Comparison of ENCODE assay signal across 8 cellular contexts in the genomic region with DNA sequence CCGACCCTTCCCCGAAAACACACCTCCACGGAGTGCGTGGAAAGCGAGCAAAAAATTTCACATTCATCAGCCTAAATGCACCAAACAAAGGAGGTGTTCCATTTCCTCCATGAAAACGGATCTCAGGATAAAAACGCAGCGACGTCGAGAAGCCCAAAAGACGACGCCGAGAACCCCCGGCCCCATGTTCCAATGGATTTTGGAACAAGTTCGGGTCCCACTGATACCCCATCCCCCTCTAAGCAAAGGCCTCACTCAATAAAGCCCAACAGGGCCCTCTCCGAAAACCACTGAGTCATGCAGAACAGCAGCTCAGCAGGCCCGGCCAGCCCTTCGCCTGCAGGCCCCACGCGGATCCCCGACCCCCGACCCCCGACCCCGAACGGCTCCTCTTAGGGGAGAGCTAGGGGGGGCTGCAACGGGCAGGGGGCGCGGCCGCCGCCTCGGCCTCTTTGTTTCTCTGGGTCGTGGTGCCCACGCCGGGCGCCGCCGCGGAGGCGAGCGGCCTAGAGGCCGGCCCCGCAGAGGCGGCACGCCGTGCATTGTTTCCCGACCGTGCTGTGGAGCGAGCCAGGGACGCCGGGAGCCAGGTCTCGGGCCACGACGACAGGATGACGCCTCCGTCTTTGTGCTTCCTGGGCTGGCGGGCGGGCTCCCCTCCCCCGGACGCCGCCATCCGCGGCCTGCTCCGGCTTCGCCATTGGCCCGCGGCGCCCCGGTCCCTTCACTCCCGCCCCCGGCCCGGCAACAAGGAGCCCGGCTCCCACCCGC. TPM values are rescaled to one million over a fixed set of nuclear protein-coding genes. Genes with fewer than 3 reads are reported as not detected.
A peak's percentile ranks its signal among the peaks of the same experiment; 100 is the strongest.
DNase-seq lines count a peak whose midpoint lies in the region; ATAC-seq and TF ChIP-seq lines count a peak whose summit lies in the region.

No MANE protein-coding gene starts in this region.

- H2AFZ ChIP-seq in DND-41 (ENCODE audit: low read depth, low read length): peak overlapping the region; percentile 72
- H2AFZ ChIP-seq in hepatocyte: no peak overlapping the region

- peak overlapping the region; percentile 88 for H3K27ac Mint-ChIP-seq in T-helper 1 cell treated with Interleukin-12 subunit alpha and Interleukin-12 subunit beta and Interleukin-4 antibody, amounts not matched to agents 30 μg/mL and 1 μg/mL, for 36 hours

- no peaks in the 10 kb centered on the region for H3K9me3 Mint-ChIP-seq in T-helper 1 cell treated with Interleukin-12 subunit alpha and Interleukin-12 subunit beta and Interleukin-4 antibody, amounts not matched to agents 30 μg/mL and 1 μg/mL, for 36 hours

- WGBS in hepatocyte (ENCODE audit: low lambda C conversion rate, missing lambda C conversion rate): 3% methylated on average over 46 of the region's 73 CpGs

- H3K9ac ChIP-seq in DND-41 (ENCODE audit: low read depth, low read length): peak overlapping the region; percentile 78

- intact Hi-C loops in ascending aorta (cut with DNase I): loop anchor here (2.0 to 10.0 kb wide), 9 partner anchors 59 to 1949 kb away; partner anchors contain the start of genes ALDH1A1 and KLF9

- peak overlapping the region; percentile 91 for H3K27ac ChIP-seq in DND-41 (ENCODE audit: low read length)
- peak overlapping the region; percentile 100 for H3K27ac ChIP-seq in ascending aorta
- peak overlapping the region; percentile 100 for H3K27ac ChIP-seq in hepatocyte

- DNase-seq in DND-41: peak; percentile 70
- peak; percentile 91 for DNase-seq in GM20000 (ENCODE audit: low spot score)
- peak; percentile 32 for DNase-seq in HT1080 (ENCODE audit: low read depth)
- DNase-seq in ascending aorta (ENCODE audit: low spot score in 2 of 2): peak; percentile 17 to 84
- DNase-seq in hepatocyte (ENCODE audit: low spot score): peak; percentile 64
- DNase-seq in retinal pigment epithelial cell (ENCODE audit: low read depth): no peak
- no peak for DNase-seq in NCI-H187 (lab: John Stamatoyannopoulos, UW)

- peak overlapping the region; percentile 59 to 83; a peak in 3 of 4 replicates for H3K4me3 ChIP-seq in DND-41 (ENCODE audit: low read depth in 1 of 2, low read length in 2 of 2)
- H3K4me3 ChIP-seq in ascending aorta: peak overlapping the region; percentile 92 to 99
- peak overlapping the region; percentile 74 for H3K4me3 ChIP-seq in hepatocyte
- H3K4me3 ChIP-seq in retinal pigment epithelial cell (ENCODE audit: low read length): peak overlapping the region; percentile 82

- H3K27me3 ChIP-seq in DND-41 (ENCODE audit: insufficient read depth, low read length, poor library complexity): no peaks in the 10 kb centered on the region
- H3K27me3 ChIP-seq in ascending aorta: no peaks in the 10 kb centered on the region
- no peaks in the 10 kb centered on the region for H3K27me3 ChIP-seq in hepatocyte

- no peaks in the 10 kb centered on the region for H3K27me3 Mint-ChIP-seq in T-helper 1 cell treated with Interleukin-12 subunit alpha and Interleukin-12 subunit beta and Interleukin-4 antibody, amounts not matched to agents 30 μg/mL and 1 μg/mL, for 36 hours (ENCODE audit: low read depth)

- H3K4me1 ChIP-seq in DND-41 (ENCODE audit: insufficient read depth, low read length): peaks cover 37% of the 10 kb centered on the region
- peaks cover 5 to 19% of the 10 kb centered on the region in 2 donors for H3K4me1 ChIP-seq in ascending aorta
- H3K4me1 ChIP-seq in hepatocyte (ENCODE audit: insufficient read depth): peaks cover 31% of the 10 kb centered on the region

- peaks cover 42% of the 10 kb centered on the region for H3K36me3 ChIP-seq in DND-41 (ENCODE audit: insufficient read depth, low read length)
- peaks cover 12 to 15% of the 10 kb centered on the region in 2 donors for H3K36me3 ChIP-seq in ascending aorta
- H3K36me3 ChIP-seq in hepatocyte (replicated peaks; ENCODE audit: insufficient read depth, low read depth): peaks cover 5% of the 10 kb centered on the region

- H4K20me1 ChIP-seq in DND-41 (ENCODE audit: insufficient read depth, low read length): peaks cover 48% of the 10 kb centered on the region
- H4K20me1 ChIP-seq in hepatocyte (ENCODE audit: insufficient read depth, poor library complexity, severe bottlenecking): peaks cover 48% of the 10 kb centered on the region

- H3K79me2 ChIP-seq in DND-41 (ENCODE audit: insufficient read depth, low read length) (peaks cover 62% of the 10 kb centered on the region), hepatocyte (peaks cover 57% of the 10 kb centered on the region)

- peak overlapping the region; percentile 95 for H3K4me3 Mint-ChIP-seq in T-helper 1 cell treated with Interleukin-12 subunit alpha and Interleukin-12 subunit beta and Interleukin-4 antibody, amounts not matched to agents 30 μg/mL and 1 μg/mL, for 36 hours

- H3K4me2 ChIP-seq in DND-41 (ENCODE audit: insufficient read depth, low read length): peak overlapping the region; percentile 92
- H3K4me2 ChIP-seq in hepatocyte: peak overlapping the region; percentile 80

- peaks cover 34% of the 10 kb centered on the region for H3K36me3 Mint-ChIP-seq in T-helper 1 cell treated with Interleukin-12 subunit alpha and Interleukin-12 subunit beta and Interleukin-4 antibody, amounts not matched to agents 30 μg/mL and 1 μg/mL, for 36 hours (ENCODE audit: low read depth)

- H3K4me1 Mint-ChIP-seq in T-helper 1 cell treated with Interleukin-12 subunit alpha and Interleukin-12 subunit beta and Interleukin-4 antibody, amounts not matched to agents 30 μg/mL and 1 μg/mL, for 36 hours (ENCODE audit: low read depth): peaks cover 35% of the 10 kb centered on the region

- H3K9me2 ChIP-seq in hepatocyte (replicated peaks; ENCODE audit: insufficient read depth): no peaks in the 10 kb centered on the region

- H3K9me3 ChIP-seq in DND-41 (ENCODE audit: insufficient read depth, low read length, severe bottlenecking) (no peaks in the 10 kb centered on the region), ascending aorta (no peaks in the 10 kb centered on the region), hepatocyte (ENCODE audit: low read depth) (no peaks in the 10 kb centered on the region)

- ATAC-seq in DND-41 (ENCODE audit: insufficient read depth, low read depth): peak; percentile 66

- TF ChIP-seq CTCF in DND-41 (IDR thresholded peaks at IDR 0.05; ENCODE audit: borderline replicate concordance, extremely low read depth, low read length, poor library complexity, severe bottlenecking) (no peak), GM20000 (IDR thresholded peaks at IDR 0.05; ENCODE audit: extremely low read depth, missing control alignments) (no peak), ascending aorta (IDR thresholded peaks at IDR 0.05) (no peak), hepatocyte (IDR thresholded peaks at IDR 0.05; ENCODE audit: poor library complexity) (no peak), retinal pigment epithelial cell (conservative IDR thresholded peaks at IDR 0.05; ENCODE audit: low read depth, low read length) (no peak)

RNA-seq across cellular contexts. Expression of gene ZFAND5, which starts 0.9 kb away (rescaled TPM):
- total RNA-seq in HT1080 (2014; rRNA removed; shearing (Covaris generic)): 93.4 and 112 TPM in 2 replicates
- 110 and 120 TPM in 2 replicates for polyA plus RNA-seq in HT1080 (2015; cell fraction: cytosol; rRNA removed)
- polyA plus RNA-seq in HT1080 (2015; cell fraction: nucleus; rRNA removed): 138 and 149 TPM in 2 replicates
- total RNA-seq in ascending aorta (189 TPM), hepatocyte (212 and 288 TPM in 2 replicates)
- 188 and 208 TPM in 2 replicates for polyA plus RNA-seq in hepatocyte

Comparison
In these comparisons a context has a peak if more than half of its experiments do, and no peak if none do; other contexts are left out.
1. DNase-seq: peak in DND-41 (single experiment), GM20000 (single experiment), HT1080 (single experiment), ascending aorta (2 of 2) and hepatocyte (single experiment); none in retinal pigment epithelial cell (single experiment) and NCI-H187 (0 of 2).
2. Peak in every context shown above with its lines, with median percentiles within 50 percentile points of each other: H3K27ac ChIP-seq and H3K4me3 ChIP-seq.